16 cellular contexts compared by ENCODE assay signal in genomic region chr16:70493863-70494770, GRCh38. TPM values are rescaled to one million over a fixed set of nuclear protein-coding genes. Genes with fewer than 3 reads are reported as not detected.
A peak's percentile ranks its signal among the peaks of the same experiment; 100 is the strongest.
DNase-seq lines count a peak whose midpoint lies in the region; ATAC-seq lines count a peak whose summit lies in the region.
"Had no signal": no experiment of that assay in that cellular context is flagged by ENCODE, and none has a peak within 500 bp of the region (broad histone marks: within the 10 kb centered on the region; RNA-seq: fewer than 3 reads in every experiment).

No MANE protein-coding gene starts in this region.

- CTCF ChIA-PET in activated naive CD4-positive, alpha-beta T cell treated with anti-CD3 and anti-CD28 coated beads for 36 hours (lab: Charles Lee): interaction anchor here (1.1 kb wide), 1 partner anchor 124 kb away, joined by 4 read pairs; no protein-coding TSS in a partner anchor

- H3K9me3 Mint-ChIP-seq in activated naive CD4-positive, alpha-beta T cell treated with anti-CD3 and anti-CD28 coated beads for 36 hours: no peaks in the 10 kb centered on the region
- no peaks in the 10 kb centered on the region for H3K9me3 Mint-ChIP-seq in effector memory CD8-positive, alpha-beta T cell
- H3K9me3 Mint-ChIP-seq in stimulated activated naive CD8-positive, alpha-beta T cell treated with anti-CD3 and anti-CD28 coated beads, Interleukin-15, Interleukin-2, amounts not matched to agents 100 ng/mL and 50 ng/mL, for 24 hours: no peaks in the 10 kb centered on the region
- H3K9me3 Mint-ChIP-seq: CD4-positive, alpha-beta T cell; stimulated activated memory B cell treated with anti-CD40 and anti-IgM and Interleukin-4, amounts not matched to agents 10 μg/mL and 1 μg/mL and 100 μg/mL, for 72 hours had no signal

- ATAC-seq in T-helper 17 cell (no peak), GM18868 (IDR thresholded peaks at IDR 0.05; ENCODE audit: unreplicated experiment) (no peak)
- no peak for ATAC-seq in effector memory CD8-positive, alpha-beta T cell (replicated peaks)
- ATAC-seq: stimulated activated memory B cell treated with anti-CD40 and anti-IgM and Interleukin-4, amounts not matched to agents 10 μg/mL and 1 μg/mL and 100 μg/mL, for 72 hours; upper lobe of right lung had no signal

- H3K36me3 Mint-ChIP-seq in activated naive CD4-positive, alpha-beta T cell treated with anti-CD3 and anti-CD28 coated beads for 36 hours (ENCODE audit: low read depth): peaks cover 14% of the 10 kb centered on the region
- H3K36me3 Mint-ChIP-seq in T-helper 17 cell (ENCODE audit: low read depth): no peaks in the 10 kb centered on the region
- peaks cover 65% of the 10 kb centered on the region for H3K36me3 Mint-ChIP-seq in effector memory CD8-positive, alpha-beta T cell (ENCODE audit: insufficient read depth)
- peaks cover 43% of the 10 kb centered on the region for H3K36me3 Mint-ChIP-seq in stimulated activated naive CD8-positive, alpha-beta T cell treated with anti-CD3 and anti-CD28 coated beads, Interleukin-15, Interleukin-2, amounts not matched to agents 100 ng/mL and 50 ng/mL, for 24 hours (ENCODE audit: low read depth)

- no peak for DNase-seq in activated naive CD4-positive, alpha-beta T cell treated with anti-CD3 and anti-CD28 coated beads for 36 hours
- DNase-seq in activated naive CD4-positive, alpha-beta T cell (lab: John Stamatoyannopoulos, UW): no peak
- DNase-seq in T-helper 17 cell (no peak), AG08396 (ENCODE audit: low spot score) (no peak), occipital lobe (lab: John Stamatoyannopoulos, UW) (no peak)
- no peak for DNase-seq in effector memory CD8-positive, alpha-beta T cell
- DNase-seq: activated CD4-positive, alpha-beta T cell treated with anti-CD3 and anti-CD28 coated beads for 1 hour; CD4-positive, alpha-beta T cell; colonic mucosa; foreskin melanocyte; NCI-H1694; SHP77; upper lobe of right lung had no signal

- H3K4me1 Mint-ChIP-seq in activated naive CD4-positive, alpha-beta T cell treated with anti-CD3 and anti-CD28 coated beads for 36 hours (ENCODE audit: low read depth): peaks cover 8% of the 10 kb centered on the region
- peaks cover 9% of the 10 kb centered on the region for H3K4me1 Mint-ChIP-seq in T-helper 17 cell
- H3K4me1 Mint-ChIP-seq in effector memory CD8-positive, alpha-beta T cell (ENCODE audit: low read depth in 2 of 2): peaks cover 0 to 4% of the 10 kb centered on the region in 2 donors
- peaks cover 17% of the 10 kb centered on the region for H3K4me1 Mint-ChIP-seq in stimulated activated naive CD8-positive, alpha-beta T cell treated with anti-CD3 and anti-CD28 coated beads, Interleukin-15, Interleukin-2, amounts not matched to agents 100 ng/mL and 50 ng/mL, for 24 hours (ENCODE audit: low read depth)
- H3K4me1 Mint-ChIP-seq: stimulated activated memory B cell treated with anti-CD40 and anti-IgM and Interleukin-4, amounts not matched to agents 10 μg/mL and 1 μg/mL and 100 μg/mL, for 72 hours had no signal

- H3K9me3 ChIP-seq in T-helper 17 cell (ENCODE audit: control insufficient read depth, low read length, poor library complexity, severe bottlenecking): no peaks in the 10 kb centered on the region
- H3K9me3 ChIP-seq: colonic mucosa, upper lobe of right lung had no signal

- intact Hi-C loops in activated naive CD4-positive, alpha-beta T cell treated with anti-CD3 and anti-CD28 coated beads for 36 hours (cut with micrococcal nuclease): no loop called here

- no peak overlapping the region for H3K4me3 Mint-ChIP-seq in activated naive CD4-positive, alpha-beta T cell treated with anti-CD3 and anti-CD28 coated beads for 36 hours
- no peak overlapping the region for H3K4me3 Mint-ChIP-seq in T-helper 17 cell
- H3K4me3 Mint-ChIP-seq in effector memory CD8-positive, alpha-beta T cell: no peak overlapping the region
- no peak overlapping the region for H3K4me3 Mint-ChIP-seq in stimulated activated naive CD8-positive, alpha-beta T cell treated with anti-CD3 and anti-CD28 coated beads, Interleukin-15, Interleukin-2, amounts not matched to agents 100 ng/mL and 50 ng/mL, for 24 hours
- H3K4me3 Mint-ChIP-seq: CD4-positive, alpha-beta T cell; stimulated activated memory B cell treated with anti-CD40 and anti-IgM and Interleukin-4, amounts not matched to agents 10 μg/mL and 1 μg/mL and 100 μg/mL, for 72 hours had no signal

- H3K27me3 Mint-ChIP-seq in activated naive CD4-positive, alpha-beta T cell treated with anti-CD3 and anti-CD28 coated beads for 36 hours (ENCODE audit: low read depth): no peaks in the 10 kb centered on the region
- H3K27me3 Mint-ChIP-seq in T-helper 17 cell: no peaks in the 10 kb centered on the region
- H3K27me3 Mint-ChIP-seq in effector memory CD8-positive, alpha-beta T cell: no peaks in the 10 kb centered on the region
- H3K27me3 Mint-ChIP-seq in stimulated activated naive CD8-positive, alpha-beta T cell treated with anti-CD3 and anti-CD28 coated beads, Interleukin-15, Interleukin-2, amounts not matched to agents 100 ng/mL and 50 ng/mL, for 24 hours: no peaks in the 10 kb centered on the region
- H3K27me3 Mint-ChIP-seq: CD4-positive, alpha-beta T cell; stimulated activated memory B cell treated with anti-CD40 and anti-IgM and Interleukin-4, amounts not matched to agents 10 μg/mL and 1 μg/mL and 100 μg/mL, for 72 hours had no signal

- peak overlapping the region; percentile 1 for H3K27ac Mint-ChIP-seq in activated naive CD4-positive, alpha-beta T cell treated with anti-CD3 and anti-CD28 coated beads for 36 hours
- peak overlapping the region; percentile 82 for H3K27ac Mint-ChIP-seq in T-helper 17 cell
- peak overlapping the region; percentile 49 for H3K27ac Mint-ChIP-seq in effector memory CD8-positive, alpha-beta T cell
- peak overlapping the region; percentile 57 for H3K27ac Mint-ChIP-seq in stimulated activated naive CD8-positive, alpha-beta T cell treated with anti-CD3 and anti-CD28 coated beads, Interleukin-15, Interleukin-2, amounts not matched to agents 100 ng/mL and 50 ng/mL, for 24 hours
- H3K27ac Mint-ChIP-seq: CD4-positive, alpha-beta T cell; stimulated activated memory B cell treated with anti-CD40 and anti-IgM and Interleukin-4, amounts not matched to agents 10 μg/mL and 1 μg/mL and 100 μg/mL, for 72 hours had no signal

RNA-seq across cellular contexts. Expression of gene COG4, which starts 29.2 kb away (rescaled TPM):
- 10 to 100 TPM; 42.0 to 48.7 TPM for total RNA-seq in activated naive CD4-positive, alpha-beta T cell treated with anti-CD3 and anti-CD28 coated beads for 36 hours
- total RNA-seq in T-helper 17 cell (10 to 100 TPM; 26.3 to 54.0 TPM), occipital lobe (29.2 TPM)

RNA-seq across cellular contexts. Expression of gene SF3B3, which starts 29.5 kb away (rescaled TPM):
- total RNA-seq in activated naive CD4-positive, alpha-beta T cell treated with anti-CD3 and anti-CD28 coated beads for 36 hours: 100 to 1,000 TPM; 397 to 416 TPM
- 100 to 1,000 TPM; 163 to 182 TPM for total RNA-seq in T-helper 17 cell
- 87.3 TPM for total RNA-seq in occipital lobe

RNA-seq across cellular contexts. Expression of gene FCSK, which starts 39.7 kb away (rescaled TPM):
- total RNA-seq in activated naive CD4-positive, alpha-beta T cell treated with anti-CD3 and anti-CD28 coated beads for 36 hours: 10 to 100 TPM; 12.2 to 12.6 TPM
- total RNA-seq in T-helper 17 cell (10 to 100 TPM; 27.1 to 27.7 TPM), occipital lobe (6.2 TPM)

RNA-seq across cellular contexts. Expression of gene ST3GAL2, which starts 55.2 kb away (rescaled TPM):
- 1 to 10 TPM; 9.3 to 9.9 TPM for total RNA-seq in activated naive CD4-positive, alpha-beta T cell treated with anti-CD3 and anti-CD28 coated beads for 36 hours
- total RNA-seq in T-helper 17 cell (10 to 100 TPM; 11.8 to 14.4 TPM), occipital lobe (35.2 TPM)

Comparison
In these comparisons a context has a peak if more than half of its experiments do, and no peak if none do; other contexts are left out.
1. H3K27ac Mint-ChIP-seq: peak in every context shown above with its lines; median percentile 82 in T-helper 17 cell; 57 in stimulated activated naive CD8-positive, alpha-beta T cell treated with anti-CD3 and anti-CD28 coated beads, Interleukin-15, Interleukin-2, amounts not matched to agents 100 ng/mL and 50 ng/mL, for 24 hours; 49 in effector memory CD8-positive, alpha-beta T cell; 1 in activated naive CD4-positive, alpha-beta T cell treated with anti-CD3 and anti-CD28 coated beads for 36 hours.